Comparison of ENCODE assay signal across 1 cellular context in the genomic region with DNA sequence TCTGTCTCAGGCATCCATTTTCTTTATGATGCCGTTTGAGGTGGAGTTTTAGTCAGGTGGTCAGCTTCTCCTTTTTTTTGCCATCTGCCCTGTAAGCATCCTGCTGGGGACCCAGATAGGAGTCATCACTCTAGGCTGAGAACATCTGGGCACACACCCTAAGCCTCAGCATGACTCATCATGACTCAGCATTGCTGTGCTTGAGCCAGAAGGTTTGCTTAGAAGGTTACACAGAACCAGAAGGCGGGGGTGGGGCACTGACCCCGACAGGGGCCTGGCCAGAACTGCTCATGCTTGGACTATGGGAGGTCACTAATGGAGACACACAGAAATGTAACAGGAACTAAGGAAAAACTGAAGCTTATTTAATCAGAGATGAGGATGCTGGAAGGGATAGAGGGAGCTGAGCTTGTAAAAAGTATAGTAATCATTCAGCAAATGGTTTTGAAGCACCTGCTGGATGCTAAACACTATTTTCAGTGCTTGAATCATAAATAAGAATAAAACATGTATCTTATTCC.
TF ChIP-seq lines count a peak whose summit lies in the region.

No MANE protein-coding gene starts in this region.

TF ChIP-seq in HepG2, 621 proteins besides CTCF, POLR2A, EP300 and RAD21 (continued from another document):
- TF ChIP-seq, protein P1, sequence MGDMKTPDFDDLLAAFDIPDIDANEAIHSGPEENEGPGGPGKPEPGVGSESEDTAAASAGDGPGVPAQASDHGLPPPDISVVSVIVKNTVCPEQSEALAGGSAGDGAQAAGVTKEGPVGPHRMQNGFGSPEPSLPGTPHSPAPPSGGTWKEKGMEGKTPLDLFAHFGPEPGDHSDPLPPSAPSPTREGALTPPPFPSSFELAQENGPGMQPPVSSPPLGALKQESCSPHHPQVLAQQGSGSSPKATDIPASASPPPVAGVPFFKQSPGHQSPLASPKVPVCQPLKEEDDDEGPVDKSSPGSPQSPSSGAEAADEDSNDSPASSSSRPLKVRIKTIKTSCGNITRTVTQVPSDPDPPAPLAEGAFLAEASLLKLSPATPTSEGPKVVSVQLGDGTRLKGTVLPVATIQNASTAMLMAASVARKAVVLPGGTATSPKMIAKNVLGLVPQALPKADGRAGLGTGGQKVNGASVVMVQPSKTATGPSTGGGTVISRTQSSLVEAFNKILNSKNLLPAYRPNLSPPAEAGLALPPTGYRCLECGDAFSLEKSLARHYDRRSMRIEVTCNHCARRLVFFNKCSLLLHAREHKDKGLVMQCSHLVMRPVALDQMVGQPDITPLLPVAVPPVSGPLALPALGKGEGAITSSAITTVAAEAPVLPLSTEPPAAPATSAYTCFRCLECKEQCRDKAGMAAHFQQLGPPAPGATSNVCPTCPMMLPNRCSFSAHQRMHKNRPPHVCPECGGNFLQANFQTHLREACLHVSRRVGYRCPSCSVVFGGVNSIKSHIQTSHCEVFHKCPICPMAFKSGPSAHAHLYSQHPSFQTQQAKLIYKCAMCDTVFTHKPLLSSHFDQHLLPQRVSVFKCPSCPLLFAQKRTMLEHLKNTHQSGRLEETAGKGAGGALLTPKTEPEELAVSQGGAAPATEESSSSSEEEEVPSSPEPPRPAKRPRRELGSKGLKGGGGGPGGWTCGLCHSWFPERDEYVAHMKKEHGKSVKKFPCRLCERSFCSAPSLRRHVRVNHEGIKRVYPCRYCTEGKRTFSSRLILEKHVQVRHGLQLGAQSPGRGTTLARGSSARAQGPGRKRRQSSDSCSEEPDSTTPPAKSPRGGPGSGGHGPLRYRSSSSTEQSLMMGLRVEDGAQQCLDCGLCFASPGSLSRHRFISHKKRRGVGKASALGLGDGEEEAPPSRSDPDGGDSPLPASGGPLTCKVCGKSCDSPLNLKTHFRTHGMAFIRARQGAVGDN (CRISPR knock-in tag; IDR thresholded peaks at IDR 0.05): no peak
- no peak for TF ChIP-seq MEIS1 (CRISPR knock-in tag; IDR thresholded peaks at IDR 0.05; ENCODE audit: borderline replicate concordance)
- no peak for TF ChIP-seq BORCS8-MEF2B (CRISPR knock-in tag; IDR thresholded peaks at IDR 0.05)
- TF ChIP-seq MAFK (conservative IDR thresholded peaks at IDR 0.05 in 1 of 2, IDR thresholded peaks at IDR 0.05 in 1 of 2; ENCODE audit: low read length in 2 of 2): peak; percentile 66 to 70
- TF ChIP-seq ZNF549 (CRISPR knock-in tag; IDR thresholded peaks at IDR 0.05): no peak
- no peak for TF ChIP-seq ZFAT (CRISPR knock-in tag; conservative IDR thresholded peaks at IDR 0.05)
